ENCODE assay signal across 12 cellular contexts in the genomic region with DNA sequence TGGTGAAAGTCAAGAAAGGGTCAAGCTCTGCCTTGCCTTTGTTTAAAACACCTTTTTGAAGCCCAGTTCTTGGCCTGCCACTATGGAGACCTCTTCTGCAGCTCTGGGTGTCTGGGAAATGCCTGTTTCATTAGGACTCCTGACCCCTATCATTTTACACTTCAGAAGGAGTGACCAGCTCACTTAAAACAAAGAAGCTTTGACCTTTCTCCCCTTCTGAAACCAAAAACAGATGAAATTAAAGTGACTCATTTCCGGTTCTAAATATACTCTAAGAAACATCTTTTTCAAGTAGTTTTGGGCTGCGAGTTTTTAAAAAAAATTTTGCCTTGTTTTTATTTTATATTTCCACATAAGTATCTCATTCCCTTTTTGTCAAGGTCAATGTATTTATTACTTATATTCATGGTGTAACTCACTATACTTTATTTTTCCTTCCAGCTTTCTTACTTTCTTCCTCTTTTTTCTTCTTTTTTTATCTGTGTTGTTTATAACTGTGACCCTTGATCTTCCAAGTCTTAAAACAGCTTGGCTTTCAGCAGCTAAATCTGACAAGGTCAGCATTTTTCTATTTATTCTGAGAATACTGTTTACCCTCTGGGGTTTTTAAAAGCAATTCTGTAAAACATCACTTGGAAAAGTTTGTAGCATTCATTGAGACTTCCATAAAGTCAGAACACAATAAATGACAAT.
DNase-seq lines count a peak whose midpoint lies in the region; ATAC-seq and TF ChIP-seq lines count a peak whose summit lies in the region.
"Had no signal": no experiment of that assay in that cellular context is flagged by ENCODE, and none has a peak within 500 bp of the region (broad histone marks: within the 10 kb centered on the region; RNA-seq: fewer than 3 reads in every experiment).

No MANE protein-coding gene starts in this region.

- in situ Hi-C loops in KBM-7 (cut with MboI; ENCODE audit: low pct_unique_long_range_greater_than_20kb, low sequenced_read_pairs), result no loop called here

- CTCF ChIA-PET in BJ (lab: Yijun Ruan, JAX), result no interaction called here

- TF ChIP-seq CTCF in BJ (IDR thresholded peaks at IDR 0.05; ENCODE audit: insufficient read depth, low read depth, low read length) (no peak), fibroblast of lung (conservative IDR thresholded peaks at IDR 0.05 in 1 of 2, IDR thresholded peaks at IDR 0.05 in 1 of 2; ENCODE audit: low read depth in 1 of 2, low read length in 2 of 2) (no peak)

- peak; percentile 70 for ATAC-seq in GM21390 (IDR thresholded peaks at IDR 0.05; ENCODE audit: unreplicated experiment)
- no peak for ATAC-seq in HG02623 (IDR thresholded peaks at IDR 0.05; ENCODE audit: unreplicated experiment)

- POLR2A ChIA-PET in BJ (lab: Charles Lee), result interaction anchor here (0.6 kb wide), 2 partner anchors 10 to 28 kb away, joined by 3 read pairs; no protein-coding TSS in a partner anchor

- H3K27me3 ChIP-seq in BJ (ENCODE audit: control insufficient read depth, insufficient read depth, low read length), result no peaks in the 10 kb centered on the region
- no peaks in the 10 kb centered on the region for H3K27me3 ChIP-seq in fibroblast of lung (ENCODE audit: control insufficient read depth, insufficient read depth, low read length)

- H3K9ac ChIP-seq in fibroblast of lung (ENCODE audit: insufficient read depth, low read length), result no peak overlapping the region

- H3K79me2 ChIP-seq in fibroblast of lung (ENCODE audit: control insufficient read depth, insufficient read depth, low read length), result no peaks in the 10 kb centered on the region

- H3K4me3 ChIP-seq in BJ (ENCODE audit: low read depth, low read length) (no peak overlapping the region), fibroblast of lung (replicated peaks in 1 of 4; ENCODE audit: control extremely low read depth in 1 of 4, insufficient read depth in 1 of 4, low read depth in 3 of 4, low read length in 4 of 4) (no peak overlapping the region)

- H3K36me3 ChIP-seq in BJ (ENCODE audit: control insufficient read depth, insufficient read depth, low read length) (no peaks in the 10 kb centered on the region), fibroblast of lung (ENCODE audit: control insufficient read depth, insufficient read depth, low read length) (no peaks in the 10 kb centered on the region)

- H4K20me1 ChIP-seq in fibroblast of lung (ENCODE audit: control insufficient read depth, extremely low read depth, insufficient read depth, low read length), result no peaks in the 10 kb centered on the region

- no peak overlapping the region for H3K27ac ChIP-seq in fibroblast of lung (ENCODE audit: insufficient read depth, low read length)

- no peak overlapping the region for H3K4me2 ChIP-seq in fibroblast of lung (ENCODE audit: extremely low read depth, insufficient read depth, low read length)

- no peak overlapping the region for H2AFZ ChIP-seq in fibroblast of lung (ENCODE audit: low read length)

- DNase-seq in BJ (ENCODE audit: low read depth) (peak; percentile 46), KBM-7 (peak; percentile 7), fibroblast of lung (ENCODE audit: low read depth in 2 of 2) (peak; percentile 80), activated gamma-delta T cell treated with Interleukin-2 at 50 U/mL for 16 hours (no peak)
- no peak for DNase-seq in central memory CD4-positive, alpha-beta T cell
- no peak for DNase-seq in NK-92 treated with Interleukin-12 subunit alpha and Interleukin-12 subunit beta, amount 100 ng/mL, for 24 hours (lab: John Stamatoyannopoulos, UW)
- DNase-seq: activated T-cell treated with anti-CD3 and anti-CD28 coated beads for 4 hours, DMS 273 treated with DMSO at 0.1 percent for 48 hours, immature natural killer cell, NCI-H2081 had no signal

- no peaks in the 10 kb centered on the region for H3K4me1 ChIP-seq in fibroblast of lung (ENCODE audit: control insufficient read depth, extremely low read depth, insufficient read depth, low read length)

- no peaks in the 10 kb centered on the region for H3K9me3 ChIP-seq in fibroblast of lung (ENCODE audit: control insufficient read depth, insufficient read depth, low read depth, low read length)

Comparison
In these comparisons a context has a peak if more than half of its experiments do, and no peak if none do; other contexts are left out.
1. DNase-seq: peak in BJ (single experiment), KBM-7 (single experiment) and fibroblast of lung (2 of 2); none in central memory CD4-positive, alpha-beta T cell (single experiment), NK-92 treated with Interleukin-12 subunit alpha and Interleukin-12 subunit beta, amount 100 ng/mL, for 24 hours (single experiment) and activated gamma-delta T cell treated with Interleukin-2 at 50 U/mL for 16 hours (single experiment).